In genomic region chr5:83368317-83368716, GRCh38 we compare ENCODE assay signal across 9 cellular contexts.
DNase-seq lines count a peak whose midpoint lies in the region; ATAC-seq lines count a peak whose summit lies in the region.
"Had no signal": no experiment of that assay in that cellular context is flagged by ENCODE, and none has a peak within 500 bp of the region (broad histone marks: within the 10 kb centered on the region; RNA-seq: fewer than 3 reads in every experiment).

No MANE protein-coding gene starts in this region.

- no peaks in the 10 kb centered on the region for H3K4me1 Mint-ChIP-seq in activated naive CD8-positive, alpha-beta T cell treated with anti-CD3 and anti-CD28 coated beads, Interleukin-2, amount 50 U/mL, for 24 hours

- DNase-seq in COLO829 (ENCODE audit: low spot score) (peak; percentile 82), GOT3 (lab: John Stamatoyannopoulos, UW) (peak; percentile 37), NOMO-1 treated with DMSO at 0.1 percent for 48 hours (lab: John Stamatoyannopoulos, UW; ENCODE audit: unreplicated experiment) (peak; percentile 96), left cardiac atrium (peak; percentile 23), NK-92 (lab: John Stamatoyannopoulos, UW; ENCODE audit: unreplicated experiment) (no peak)
- DNase-seq in activated naive CD8-positive, alpha-beta T cell treated with anti-CD3 and anti-CD28 coated beads, Interleukin-2, amount 50 U/mL, for 24 hours = no peak
- DNase-seq: NCI-H524 had no signal

- peak in 1 of 2 donors; percentile 91 for ATAC-seq in left cardiac atrium
- ATAC-seq in HG03025 (IDR thresholded peaks at IDR 0.05; ENCODE audit: low FRiP score, unreplicated experiment) = no peak
- ATAC-seq in activated naive CD8-positive, alpha-beta T cell treated with anti-CD3 and anti-CD28 coated beads, Interleukin-2, amount 50 U/mL, for 24 hours = no peak
- ATAC-seq in GM21367 (IDR thresholded peaks at IDR 0.05; ENCODE audit: unreplicated experiment) = no peak

- H3K4me3 Mint-ChIP-seq in activated naive CD8-positive, alpha-beta T cell treated with anti-CD3 and anti-CD28 coated beads, Interleukin-2, amount 50 U/mL, for 24 hours = no peak overlapping the region

- no peak overlapping the region for H3K27ac Mint-ChIP-seq in activated naive CD8-positive, alpha-beta T cell treated with anti-CD3 and anti-CD28 coated beads, Interleukin-2, amount 50 U/mL, for 24 hours

- H3K9me3 Mint-ChIP-seq in activated naive CD8-positive, alpha-beta T cell treated with anti-CD3 and anti-CD28 coated beads, Interleukin-2, amount 50 U/mL, for 24 hours = no peaks in the 10 kb centered on the region

- intact Hi-C loops in left cardiac atrium (cut with DNase I) = no loop called here

- H3K27me3 Mint-ChIP-seq in activated naive CD8-positive, alpha-beta T cell treated with anti-CD3 and anti-CD28 coated beads, Interleukin-2, amount 50 U/mL, for 24 hours = peaks cover 2% of the 10 kb centered on the region

- no peaks in the 10 kb centered on the region for H3K36me3 Mint-ChIP-seq in activated naive CD8-positive, alpha-beta T cell treated with anti-CD3 and anti-CD28 coated beads, Interleukin-2, amount 50 U/mL, for 24 hours (ENCODE audit: low read depth)

Comparison
In these comparisons a context has a peak if more than half of its experiments do, and no peak if none do; other contexts are left out.
1. DNase-seq: peak in COLO829 (single experiment), GOT3 (single experiment), NOMO-1 treated with DMSO at 0.1 percent for 48 hours (single experiment) and left cardiac atrium (single experiment); none in NK-92 (single experiment) and activated naive CD8-positive, alpha-beta T cell treated with anti-CD3 and anti-CD28 coated beads, Interleukin-2, amount 50 U/mL, for 24 hours (single experiment).